18 cellular contexts compared by ENCODE assay signal in the genomic region with DNA sequence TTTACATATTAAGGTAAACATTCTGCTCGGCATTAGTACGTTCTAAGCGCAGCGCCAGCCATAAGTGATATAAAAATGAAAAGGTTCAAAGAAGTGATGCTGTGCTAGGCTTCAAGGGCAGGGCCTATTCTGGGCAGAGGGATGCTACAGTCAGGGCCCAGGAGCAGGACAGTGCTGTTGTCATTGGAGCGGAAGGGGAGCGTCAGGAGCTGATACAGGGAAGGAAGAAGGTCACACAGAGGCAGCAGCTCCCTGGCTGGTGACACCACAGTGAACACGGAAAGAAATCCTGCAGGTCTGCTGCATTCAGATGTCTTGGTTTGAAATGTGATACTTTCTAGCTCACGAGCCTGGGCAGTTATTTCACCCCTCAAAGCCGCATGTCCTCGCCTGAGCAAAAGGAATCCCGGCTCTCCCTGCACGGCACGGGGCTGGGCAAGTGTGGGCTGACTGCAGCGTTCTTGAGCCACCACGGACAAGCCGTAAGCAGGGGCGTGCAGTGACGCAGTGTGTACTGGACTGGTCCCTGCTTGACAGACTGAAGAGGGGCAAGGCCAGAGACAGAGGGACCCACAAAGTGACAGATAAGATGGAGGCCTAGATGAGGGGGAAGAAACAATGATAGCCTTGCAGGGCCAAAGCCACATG. TPM values are rescaled to one million over a fixed set of nuclear protein-coding genes. Genes with fewer than 3 reads are reported as not detected.
DNase-seq lines count a peak whose midpoint lies in the region; ATAC-seq and TF ChIP-seq lines count a peak whose summit lies in the region.
"Had no signal": no experiment of that assay in that cellular context is flagged by ENCODE, and none has a peak within 500 bp of the region (broad histone marks: within the 10 kb centered on the region; RNA-seq: fewer than 3 reads in every experiment).

No MANE protein-coding gene starts in this region.

- peaks cover 39% of the 10 kb centered on the region for H3K36me3 Mint-ChIP-seq in CD4-positive, CD25-positive, alpha-beta regulatory T cell

- no peak overlapping the region for H3K4me3 Mint-ChIP-seq in CD4-positive, CD25-positive, alpha-beta regulatory T cell
- H3K4me3 Mint-ChIP-seq: B cell; CD4-positive, alpha-beta memory T cell had no signal

- DNase-seq in CD4-positive, CD25-positive, alpha-beta regulatory T cell: no peak
- DNase-seq in RWPE1 (ENCODE audit: low spot score) (no peak), HT-29 (ENCODE audit: low spot score) (no peak), colonic mucosa (no peak)
- DNase-seq: CD4-positive, alpha-beta memory T cell; DND-41; GDM1; H7; MG63; NCI-H1105; NCI-H187 treated with DMSO at 0.1 percent for 48 hours; NCI-H2171; NCI-H82; Right ventricle myocardium superior had no signal

- peaks cover 41% of the 10 kb centered on the region for H3K79me2 ChIP-seq in parathyroid adenoma

- no peak for TF ChIP-seq CTCF in RWPE1 (conservative IDR thresholded peaks at IDR 0.05; ENCODE audit: low read depth)
- TF ChIP-seq CTCF in parathyroid adenoma (IDR thresholded peaks at IDR 0.05): no peak
- TF ChIP-seq CTCF in colonic mucosa (IDR thresholded peaks at IDR 0.05): no peak

- H3K9ac ChIP-seq in parathyroid adenoma (no peak overlapping the region), colonic mucosa (ENCODE audit: low read depth in 2 of 2, low read length in 2 of 2) (no peak overlapping the region)

- no peaks in the 10 kb centered on the region for H3K9me3 ChIP-seq in CD4-positive, CD25-positive, alpha-beta regulatory T cell (ENCODE audit: control insufficient read depth in 2 of 2, low read length in 2 of 2)
- no peaks in the 10 kb centered on the region for H3K9me3 ChIP-seq in parathyroid adenoma (ENCODE audit: control insufficient read depth, low read length)
- no peaks in the 10 kb centered on the region for H3K9me3 ChIP-seq in colonic mucosa
- H3K9me3 ChIP-seq: MG63 had no signal

- ATAC-seq in CD4-positive, CD25-positive, alpha-beta regulatory T cell (ENCODE audit: low read depth in 2 of 2): no peak
- ATAC-seq in esophagus mucosa (peak; percentile 35), GM19467 (IDR thresholded peaks at IDR 0.05; ENCODE audit: unreplicated experiment) (no peak)

- no peaks in the 10 kb centered on the region for H3K4me1 ChIP-seq in CD4-positive, CD25-positive, alpha-beta regulatory T cell (ENCODE audit: control insufficient read depth, insufficient read depth, low read length, poor library complexity, severe bottlenecking)
- H3K4me1 ChIP-seq in parathyroid adenoma (peaks cover 5% of the 10 kb centered on the region), colonic mucosa (no peaks in the 10 kb centered on the region)

- no peak overlapping the region for H3K4me3 ChIP-seq in CD4-positive, CD25-positive, alpha-beta regulatory T cell (ENCODE audit: low read depth, low read length)
- H3K4me3 ChIP-seq in parathyroid adenoma (ENCODE audit: low read depth, low read length) (no peak overlapping the region), colonic mucosa (no peak overlapping the region)
- H3K4me3 ChIP-seq: MG63 had no signal

- no peak overlapping the region for H3K4me2 ChIP-seq in parathyroid adenoma (ENCODE audit: low read length)

- peaks cover 9 to 34% (median 22%) of the 10 kb centered on the region in 4 donors for H3K4me1 Mint-ChIP-seq in CD4-positive, CD25-positive, alpha-beta regulatory T cell
- H3K4me1 Mint-ChIP-seq: B cell had no signal

- CTCF ChIA-PET in RWPE1 (lab: Yijun Ruan, JAX): no interaction called here

- no peaks in the 10 kb centered on the region for H3K27me3 Mint-ChIP-seq in CD4-positive, CD25-positive, alpha-beta regulatory T cell
- H3K27me3 Mint-ChIP-seq: B cell; CD4-positive, alpha-beta memory T cell had no signal

- H3K27me3 ChIP-seq in CD4-positive, CD25-positive, alpha-beta regulatory T cell (ENCODE audit: control insufficient read depth, insufficient read depth, low read length): no peaks in the 10 kb centered on the region
- H3K27me3 ChIP-seq in parathyroid adenoma (ENCODE audit: control insufficient read depth, insufficient read depth, low read length) (no peaks in the 10 kb centered on the region), colonic mucosa (no peaks in the 10 kb centered on the region)
- H3K27me3 ChIP-seq: MG63 had no signal

- POLR2A ChIA-PET in RWPE1 (lab: Yijun Ruan, JAX; ENCODE audit: low non-redundant PET): no interaction called here

- intact Hi-C loops in colonic mucosa (cut with DNase I): no loop called here

- H3K36me3 ChIP-seq in CD4-positive, CD25-positive, alpha-beta regulatory T cell (ENCODE audit: control insufficient read depth, insufficient read depth, low read length): peaks cover 48% of the 10 kb centered on the region
- H3K36me3 ChIP-seq in parathyroid adenoma (ENCODE audit: control insufficient read depth, insufficient read depth, low read length): no peaks in the 10 kb centered on the region
- H3K36me3 ChIP-seq in colonic mucosa: no peaks in the 10 kb centered on the region
- H3K36me3 ChIP-seq: MG63 had no signal

- H3K27ac ChIP-seq in CD4-positive, CD25-positive, alpha-beta regulatory T cell (ENCODE audit: insufficient read depth, low read length, poor library complexity, severe bottlenecking): no peak overlapping the region
- H3K27ac ChIP-seq in RWPE1: 0 out of 2 replicates have a peak overlapping the region, but pooled peaks have one; percentile 3
- H3K27ac ChIP-seq in parathyroid adenoma: peak overlapping the region; percentile 16
- H3K27ac ChIP-seq in colonic mucosa: no peak overlapping the region

- no peak overlapping the region for H2AFZ ChIP-seq in parathyroid adenoma

- H3K27ac Mint-ChIP-seq in CD4-positive, CD25-positive, alpha-beta regulatory T cell: peak overlapping the region in 2 of 3 donors; percentile 48 to 88
- H3K27ac Mint-ChIP-seq: B cell had no signal

- no peaks in the 10 kb centered on the region for H3K9me3 Mint-ChIP-seq in CD4-positive, CD25-positive, alpha-beta regulatory T cell
- H3K9me3 Mint-ChIP-seq: CD4-positive, alpha-beta memory T cell had no signal

RNA-seq across cellular contexts. Expression of a gene that starts 41.1 kb away (rescaled TPM):
- total RNA-seq in CD4-positive, CD25-positive, alpha-beta regulatory T cell: 33.7 TPM
- 1 to 10 TPM; 1.6 to 2.2 (median 1.8) TPM for polyA plus RNA-seq in CD4-positive, CD25-positive, alpha-beta regulatory T cell
- total RNA-seq in esophagus mucosa: 11.4 TPM
- 8.6 and 13.8 TPM in 2 replicates for total RNA-seq in HT-29 (2014; rRNA removed; shearing (Covaris generic))
- total RNA-seq in colonic mucosa: 10 to 100 TPM; 24.5 to 24.6 TPM

RNA-seq across cellular contexts. Expression of a gene that starts 59.6 kb away (rescaled TPM):
- 83.2 TPM for total RNA-seq in CD4-positive, CD25-positive, alpha-beta regulatory T cell
- 100 to 1,000 TPM; 123 to 158 (median 140) TPM for polyA plus RNA-seq in CD4-positive, CD25-positive, alpha-beta regulatory T cell
- 29.8 TPM for total RNA-seq in esophagus mucosa
- 14.3 and 15.3 TPM in 2 replicates for total RNA-seq in HT-29 (2014; rRNA removed; shearing (Covaris generic))
- total RNA-seq in colonic mucosa: 10 to 100 TPM; 45.0 to 83.0 TPM

Comparison
In these comparisons a context has a peak if more than half of its experiments do, and no peak if none do; other contexts are left out.
1. H3K27ac ChIP-seq: peak in RWPE1 (single experiment) and parathyroid adenoma (single experiment); none in CD4-positive, CD25-positive, alpha-beta regulatory T cell (single experiment) and colonic mucosa (single experiment).